Comparison of ENCODE assay signal across 10 cellular contexts in genomic region chr19:14585187-14585586, GRCh38. TPM values are rescaled to one million over a fixed set of nuclear protein-coding genes. Genes with fewer than 3 reads are reported as not detected.
DNase-seq lines count a peak whose midpoint lies in the region; ATAC-seq and TF ChIP-seq lines count a peak whose summit lies in the region.
"Not testable (repeated sequence)": the region's sequence is repeated elsewhere in the genome, so short reads cannot be mapped to it uniquely, and the experiment has no call there.
"Had no signal": no experiment of that assay in that cellular context is flagged by ENCODE, and none has a peak within 500 bp of the region (broad histone marks: within the 10 kb centered on the region; RNA-seq: fewer than 3 reads in every experiment).

No MANE protein-coding gene starts in this region.

- not testable (repeated sequence) for H3K4me2 ChIP-seq in PC-3 (ENCODE audit: low read length)

- H3K4me3 Mint-ChIP-seq in activated T-cell treated with anti-CD3 and anti-CD28 coated beads, Interleukin-2, amount 50 U/mL, for 72 hours = peak overlapping the region in 1 of 2 donors; percentile 52

- H3K9me3 Mint-ChIP-seq in activated T-cell treated with anti-CD3 and anti-CD28 coated beads, Interleukin-2, amount 50 U/mL, for 72 hours = not testable (repeated sequence)

- not testable (repeated sequence) for H3K9ac ChIP-seq in PC-3 (ENCODE audit: low read length)

- ATAC-seq in GM19452 (IDR thresholded peaks at IDR 0.05; ENCODE audit: unreplicated experiment) = peak; percentile 68
- peak; percentile 60 for ATAC-seq in HG02678 (IDR thresholded peaks at IDR 0.05; ENCODE audit: unreplicated experiment)
- ATAC-seq in HG03432 (IDR thresholded peaks at IDR 0.05; ENCODE audit: unreplicated experiment) = peak; percentile 74
- peak; percentile 74 for ATAC-seq in PC-3
- peak; percentile 95 for ATAC-seq in activated T-cell treated with anti-CD3 and anti-CD28 coated beads, Interleukin-2, amount 50 U/mL, for 72 hours (replicated peaks in 1 of 2)

- CTCF ChIA-PET in PC-3 (lab: Charles Lee) = not testable (repeated sequence)

- not testable (repeated sequence) for H3K27me3 ChIP-seq in GM06990 (replicated peaks; ENCODE audit: control insufficient read depth, insufficient read depth, low read length); PC-3 (ENCODE audit: low read length)

- intact Hi-C loops in PC-3 (cut with micrococcal nuclease) = not testable (repeated sequence)

- H3K9me2 ChIP-seq in PC-3 (replicated peaks; ENCODE audit: low read length) = not testable (repeated sequence)

- not testable (repeated sequence) for H3K36me3 Mint-ChIP-seq in activated T-cell treated with anti-CD3 and anti-CD28 coated beads, Interleukin-2, amount 50 U/mL, for 72 hours (ENCODE audit: insufficient read depth in 2 of 2)

- H3K9me3 ChIP-seq in PC-3 (ENCODE audit: low read length) = not testable (repeated sequence)

- not testable (repeated sequence) for H3K4me3 ChIP-seq in GM06990 (replicated peaks; ENCODE audit: low read depth, low read length); PC-3 (ENCODE audit: low read length); fibroblast of pulmonary artery (replicated peaks; ENCODE audit: low read depth, low read length)

- H3F3A ChIP-seq in PC-3 (ENCODE audit: low read length, unreplicated experiment) = not testable (repeated sequence)

- H3K4me1 ChIP-seq in PC-3 (ENCODE audit: insufficient read depth, low read length) = not testable (repeated sequence)

- TF ChIP-seq CTCF in GM06990 (IDR thresholded peaks at IDR 0.05; ENCODE audit: insufficient read depth, low read length, poor library complexity, severe bottlenecking); PC-3 (conservative IDR thresholded peaks at IDR 0.05; ENCODE audit: low read depth, low read length); fibroblast of pulmonary artery (IDR thresholded peaks at IDR 0.05; ENCODE audit: low read length, missing control alignments): not testable (repeated sequence)

- not testable (repeated sequence) for H2AFZ ChIP-seq in PC-3 (ENCODE audit: low read length)

- H3K27ac Mint-ChIP-seq in activated T-cell treated with anti-CD3 and anti-CD28 coated beads, Interleukin-2, amount 50 U/mL, for 72 hours = not testable (repeated sequence)

- POLR2A ChIA-PET in PC-3 (lab: Charles Lee; ENCODE audit: unreplicated experiment) = not testable (repeated sequence)

- H3K27me3 Mint-ChIP-seq in activated T-cell treated with anti-CD3 and anti-CD28 coated beads, Interleukin-2, amount 50 U/mL, for 72 hours (ENCODE audit: low read depth) = not testable (repeated sequence)

- peak; percentile 65 for DNase-seq in GM06990 (ENCODE audit: extremely low read depth, insufficient read length)
- peak; percentile 37 for DNase-seq in PC-3
- DNase-seq in activated T-cell treated with anti-CD3 and anti-CD28 coated beads, Interleukin-2, amount 50 U/mL, for 72 hours = peak; percentile 73 to 82
- DNase-seq in fibroblast of pulmonary artery (ENCODE audit: low read depth) = peak; percentile 6
- peak; percentile 38 to 57 for DNase-seq in stimulated activated CD8-positive, alpha-beta memory T cell treated with anti-CD3 and anti-CD28 coated beads, Interleukin-15, amount 100 ng/mL, for 48 hours (ENCODE audit: low read depth in 2 of 2)

- not testable (repeated sequence) for H3K36me3 ChIP-seq in GM06990 (ENCODE audit: control insufficient read depth, insufficient read depth, low read length); PC-3 (ENCODE audit: low read depth, low read length)

- H3K4me1 Mint-ChIP-seq in activated T-cell treated with anti-CD3 and anti-CD28 coated beads, Interleukin-2, amount 50 U/mL, for 72 hours (ENCODE audit: low read depth) = peaks cover 46% of the 10 kb centered on the region

- BruUV-seq in PC-3 (replicated peaks; lab: Mats Ljungman, UMichigan) = not testable (repeated sequence)

- H3K79me2 ChIP-seq in PC-3 (ENCODE audit: low read length) = not testable (repeated sequence)

- not testable (repeated sequence) for H3K27ac ChIP-seq in PC-3 (ENCODE audit: low read length)

- not testable (repeated sequence) for H4K20me1 ChIP-seq in PC-3 (ENCODE audit: low read length)

RNA-seq across cellular contexts. Expression of gene CLEC17A, which starts 2.3 kb away (rescaled TPM):
- total RNA-seq in PC-3 (2014; rRNA removed) = not detected in 2 replicates
- under 1 TPM; 0.29 to 0.46 TPM for total RNA-seq in activated T-cell treated with anti-CD3 and anti-CD28 coated beads, Interleukin-2, amount 50 U/mL, for 72 hours
- total RNA-seq: esophagus squamous epithelium, right cardiac atrium had no signal

RNA-seq across cellular contexts. Expression of gene NDUFB7, which starts 13.3 kb away (rescaled TPM):
- 1,095 and 1,098 TPM in 2 replicates for total RNA-seq in PC-3 (2014; rRNA removed)
- total RNA-seq in activated T-cell treated with anti-CD3 and anti-CD28 coated beads, Interleukin-2, amount 50 U/mL, for 72 hours = 10 to 100 TPM; 78.5 to 87.0 TPM

RNA-seq across cellular contexts. Expression of gene TECR, which starts 55.8 kb away (rescaled TPM):
- total RNA-seq in PC-3 (2014; rRNA removed) = 144 and 145 TPM in 2 replicates
- total RNA-seq in activated T-cell treated with anti-CD3 and anti-CD28 coated beads, Interleukin-2, amount 50 U/mL, for 72 hours = 100 to 1,000 TPM; 105 to 106 TPM

Comparison
In these comparisons a context has a peak if more than half of its experiments do, and no peak if none do; other contexts are left out.
1. DNase-seq: peak in every context shown above with its lines; median percentile 78 in activated T-cell treated with anti-CD3 and anti-CD28 coated beads, Interleukin-2, amount 50 U/mL, for 72 hours; 65 in GM06990; 48 in stimulated activated CD8-positive, alpha-beta memory T cell treated with anti-CD3 and anti-CD28 coated beads, Interleukin-15, amount 100 ng/mL, for 48 hours; 37 in PC-3; 6 in fibroblast of pulmonary artery.
2. RNA of gene NDUFB7, which starts 13.3 kb away (total RNA-seq): 1,095 to 1,098 TPM in PC-3; 78.5 to 87.0 TPM in activated T-cell treated with anti-CD3 and anti-CD28 coated beads, Interleukin-2, amount 50 U/mL, for 72 hours; every median in the first group is over 10 times any median in the second.
3. Peak in every context shown above with its lines, with median percentiles within 50 percentile points of each other: ATAC-seq.